In the genomic region with DNA sequence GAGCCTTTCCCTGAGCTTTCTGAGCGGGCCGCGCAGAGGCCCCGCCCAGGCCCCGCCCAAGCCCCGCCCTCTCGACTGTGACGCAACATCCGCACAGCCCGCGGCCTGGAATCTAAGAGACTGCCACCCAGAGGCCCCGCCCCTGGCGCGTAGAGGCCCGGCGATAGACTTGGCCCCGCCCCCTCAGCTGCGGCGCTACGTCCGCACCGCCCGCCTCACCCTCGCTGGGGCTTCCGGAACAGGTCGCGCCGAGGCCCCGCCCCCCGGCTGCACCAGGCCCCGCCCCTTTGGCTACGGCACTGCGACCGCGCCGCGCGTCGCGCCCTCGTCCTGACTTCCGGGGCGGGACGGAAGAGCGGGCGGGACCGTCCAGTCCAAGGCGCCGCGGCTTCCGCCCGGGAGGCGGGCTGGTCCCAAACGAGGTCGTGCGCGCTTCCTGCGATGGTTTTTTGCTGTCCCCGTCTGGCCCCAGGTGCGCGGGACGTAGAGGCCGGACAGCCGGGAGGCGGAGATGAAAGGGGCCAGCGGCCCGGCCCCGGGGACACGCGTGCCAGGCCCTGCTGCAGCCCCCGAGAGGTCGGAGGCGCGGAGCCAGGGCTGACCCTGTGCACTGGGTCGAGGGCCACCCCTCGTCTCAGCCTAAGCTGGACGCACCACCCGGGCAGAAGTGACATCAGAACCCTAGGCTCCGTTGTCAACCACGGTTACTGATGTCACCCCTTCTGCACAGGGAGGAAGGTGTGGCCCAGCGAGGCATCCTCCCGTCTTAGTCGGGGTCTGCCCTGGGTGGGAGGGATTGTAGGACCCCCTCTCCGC, we compare ENCODE assay signal across 8 cellular contexts. TPM values are rescaled to one million over a fixed set of nuclear protein-coding genes. Genes with fewer than 3 reads are reported as not detected.
DNase-seq lines count a peak whose midpoint lies in the region; ATAC-seq and TF ChIP-seq lines count a peak whose summit lies in the region.

No MANE protein-coding gene starts in this region.

- H3K27ac ChIP-seq in SU-DHL-6 (ENCODE audit: low read depth, low read length) (peak overlapping the region; percentile 59), parathyroid adenoma (peak overlapping the region; percentile 86), tibial artery (peak overlapping the region; percentile 88 to 92)

- H3K27me3 ChIP-seq in SU-DHL-6 (ENCODE audit: low read length) (no peaks in the 10 kb centered on the region), parathyroid adenoma (ENCODE audit: control insufficient read depth, insufficient read depth, low read length) (no peaks in the 10 kb centered on the region), tibial artery (no peaks in the 10 kb centered on the region)

- H3K27ac Mint-ChIP-seq in activated naive CD8-positive, alpha-beta T cell treated with anti-CD3 and anti-CD28 coated beads, Interleukin-2, amount 50 U/mL, for 24 hours = peak overlapping the region; percentile 70

- intact Hi-C loops in Right ventricle myocardium superior (cut with DNase I) = no loop called here
- intact Hi-C loops in tibial artery (cut with DNase I; ENCODE audit: low total_unique reads) = no loop called here

- H3K27me3 Mint-ChIP-seq in activated naive CD8-positive, alpha-beta T cell treated with anti-CD3 and anti-CD28 coated beads, Interleukin-2, amount 50 U/mL, for 24 hours = no peaks in the 10 kb centered on the region

- H3K36me3 Mint-ChIP-seq in activated naive CD8-positive, alpha-beta T cell treated with anti-CD3 and anti-CD28 coated beads, Interleukin-2, amount 50 U/mL, for 24 hours (ENCODE audit: low read depth) = no peaks in the 10 kb centered on the region

- H2AFZ ChIP-seq in SU-DHL-6 (ENCODE audit: low read depth, low read length, severe bottlenecking) (peak overlapping the region; percentile 42), parathyroid adenoma (peak overlapping the region; percentile 74)

- H3K4me3 ChIP-seq in GM12865 (ENCODE audit: low read depth, low read length) (peak overlapping the region; percentile 64), SU-DHL-6 (ENCODE audit: insufficient read depth, low read length, poor library complexity, severe bottlenecking) (peak overlapping the region; percentile 65), parathyroid adenoma (ENCODE audit: low read depth, low read length) (peak overlapping the region; percentile 83), tibial artery (peak overlapping the region; percentile 64 to 87)

- peak overlapping the region; percentile 81 for H3K4me3 Mint-ChIP-seq in activated naive CD8-positive, alpha-beta T cell treated with anti-CD3 and anti-CD28 coated beads, Interleukin-2, amount 50 U/mL, for 24 hours

- H3K9ac ChIP-seq in SU-DHL-6 (ENCODE audit: low read length) (peak overlapping the region; percentile 70), parathyroid adenoma (peak overlapping the region; percentile 61)

- TF ChIP-seq CTCF in GM12865 (IDR thresholded peaks at IDR 0.05; ENCODE audit: insufficient read depth, low read depth, low read length, missing control alignments) (no peak), SU-DHL-6 (IDR thresholded peaks at IDR 0.05; ENCODE audit: insufficient read depth, low read length, poor library complexity, severe bottlenecking) (no peak), parathyroid adenoma (IDR thresholded peaks at IDR 0.05) (no peak), tibial artery (IDR thresholded peaks at IDR 0.05) (no peak)

- H3K79me2 ChIP-seq in SU-DHL-6 (ENCODE audit: insufficient read depth, low read length) (no peaks in the 10 kb centered on the region), parathyroid adenoma (peaks cover 2% of the 10 kb centered on the region)

- H3K4me1 Mint-ChIP-seq in activated naive CD8-positive, alpha-beta T cell treated with anti-CD3 and anti-CD28 coated beads, Interleukin-2, amount 50 U/mL, for 24 hours = peaks cover 16% of the 10 kb centered on the region

- no peaks in the 10 kb centered on the region for H3K9me3 Mint-ChIP-seq in activated naive CD8-positive, alpha-beta T cell treated with anti-CD3 and anti-CD28 coated beads, Interleukin-2, amount 50 U/mL, for 24 hours

- H3K4me2 ChIP-seq in SU-DHL-6 (ENCODE audit: low read depth, low read length, poor library complexity, severe bottlenecking) = peak overlapping the region; percentile 60
- H3K4me2 ChIP-seq in parathyroid adenoma (ENCODE audit: low read length) = peak overlapping the region; percentile 99

- H3K36me3 ChIP-seq in SU-DHL-6 (ENCODE audit: low read length) (no peaks in the 10 kb centered on the region), parathyroid adenoma (ENCODE audit: control insufficient read depth, insufficient read depth, low read length) (no peaks in the 10 kb centered on the region), tibial artery (no peaks in the 10 kb centered on the region)

- H3K4me1 ChIP-seq in parathyroid adenoma (no peaks in the 10 kb centered on the region), tibial artery (peaks cover 0 to 19% (median 11%) of the 10 kb centered on the region in 4 donors)

- H3K9me3 ChIP-seq in SU-DHL-6 (ENCODE audit: insufficient read depth, low read length) (peaks cover 6% of the 10 kb centered on the region; the same call in 1 of the 2 replicates), parathyroid adenoma (ENCODE audit: control insufficient read depth, low read length) (no peaks in the 10 kb centered on the region), tibial artery (no peaks in the 10 kb centered on the region)

- H3F3A ChIP-seq in SU-DHL-6 (ENCODE audit: insufficient read depth) = no peaks in the 10 kb centered on the region

- H4K20me1 ChIP-seq in SU-DHL-6 (ENCODE audit: low read depth, low read length) = no peaks in the 10 kb centered on the region

- DNase-seq in GM12865 (ENCODE audit: low read depth) (peak; percentile 100), NCI-H1105 (lab: John Stamatoyannopoulos, UW) (peak; percentile 98), Right ventricle myocardium superior (peak; percentile 100), tibial artery (peak; percentile 99 to 100)
- peak; percentile 100 for DNase-seq in activated naive CD8-positive, alpha-beta T cell treated with anti-CD3 and anti-CD28 coated beads, Interleukin-2, amount 50 U/mL, for 24 hours

- peak; percentile 87 for ATAC-seq in HG02610 (IDR thresholded peaks at IDR 0.05; ENCODE audit: unreplicated experiment)
- ATAC-seq in activated naive CD8-positive, alpha-beta T cell treated with anti-CD3 and anti-CD28 coated beads, Interleukin-2, amount 50 U/mL, for 24 hours = peak; percentile 95
- peak; percentile 97 for ATAC-seq in Right ventricle myocardium superior (ENCODE audit: poor library complexity)

- no peaks in the 10 kb centered on the region for H3K9me2 ChIP-seq in SU-DHL-6 (replicated peaks; ENCODE audit: insufficient read depth, low read length)

RNA-seq across cellular contexts. Expression of a gene that starts 59.0 kb away (rescaled TPM):
- total RNA-seq in Right ventricle myocardium superior = not detected

Comparison
In these comparisons a context has a peak if more than half of its experiments do, and no peak if none do; other contexts are left out.
1. Peak in every context shown above with its lines: DNase-seq, ATAC-seq, H3K4me3 ChIP-seq and H3K27ac ChIP-seq.